9 cellular contexts compared by ENCODE assay signal in the genomic region with DNA sequence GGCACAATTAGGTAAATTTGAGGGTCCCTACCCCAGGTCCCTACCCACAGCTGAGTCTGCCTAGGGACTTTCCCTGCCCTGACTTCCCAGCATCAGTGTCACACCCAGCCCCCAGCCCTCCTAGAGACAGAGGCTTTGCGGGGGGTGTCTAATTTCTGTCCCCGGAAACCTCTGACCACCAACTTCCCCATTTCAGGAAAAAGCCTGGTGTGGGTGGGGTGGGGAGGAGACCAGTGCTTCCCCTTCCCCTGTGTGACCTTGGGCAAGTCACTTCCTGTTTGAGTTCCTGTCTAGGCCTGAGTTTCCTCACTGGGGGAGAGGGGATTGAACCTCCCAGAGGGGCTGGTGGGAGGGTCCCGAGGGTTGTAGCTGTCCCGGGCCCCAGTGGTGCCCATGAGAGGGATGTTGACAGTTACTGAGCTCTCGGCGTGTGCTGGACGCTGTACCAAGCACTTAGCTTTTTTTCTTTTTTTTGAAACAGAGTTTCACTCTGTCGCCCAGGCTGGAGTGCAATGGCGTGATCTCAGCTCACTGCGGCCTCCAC. TPM values are rescaled to one million over a fixed set of nuclear protein-coding genes. Genes with fewer than 3 reads are reported as not detected.
DNase-seq lines count a peak whose midpoint lies in the region; ATAC-seq and TF ChIP-seq lines count a peak whose summit lies in the region.
"Had no signal": no experiment of that assay in that cellular context is flagged by ENCODE, and none has a peak within 500 bp of the region (broad histone marks: within the 10 kb centered on the region; RNA-seq: fewer than 3 reads in every experiment).

No MANE protein-coding gene starts in this region.

- WGBS in mammary epithelial cell (ENCODE audit: low coverage, missing lambda C conversion rate), result 91% methylated on average over 7 of the region's 10 CpGs
- WGBS in liver, result 68% methylated on average over 10 of the region's 10 CpGs
- WGBS in aorta, 2 donors, result 86% methylated on average over 10 of the region's 10 CpGs

- H3K9me3 Mint-ChIP-seq in MCF 10A (ENCODE audit: unreplicated experiment) (no peaks in the 10 kb centered on the region), progenitor cell of endocrine pancreas (ENCODE audit: low read depth) (no peaks in the 10 kb centered on the region)

- H3K27ac Mint-ChIP-seq in MCF 10A (ENCODE audit: low read depth, unreplicated experiment) (peak overlapping the region; percentile 16), progenitor cell of endocrine pancreas (no peak overlapping the region)

- peaks cover 82% of the 10 kb centered on the region for H3K79me2 ChIP-seq in mammary epithelial cell (ENCODE audit: insufficient read depth, low read length)

- H3K27ac ChIP-seq in mammary epithelial cell (ENCODE audit: insufficient read depth, low read depth, low read length) (no peak overlapping the region), liver (ENCODE audit: low read depth in 1 of 2, low read length in 2 of 2) (peak overlapping the region; percentile 20 to 56), aorta (ENCODE audit: low read depth in 1 of 2, low read length in 2 of 2) (no peak overlapping the region)

- no peak overlapping the region for H3K4me3 ChIP-seq in mammary epithelial cell (replicated peaks in 1 of 3; ENCODE audit: insufficient read depth in 1 of 3, low read depth in 2 of 3, low read length in 3 of 3)
- H3K4me3 ChIP-seq in liver (ENCODE audit: low read depth in 1 of 3, low read length in 3 of 3), result no peak overlapping the region
- H3K4me3 ChIP-seq in aorta (ENCODE audit: low read length in 2 of 2), result no peak overlapping the region

- H3K36me3 ChIP-seq in mammary epithelial cell (ENCODE audit: insufficient read depth, low read length), result peaks cover 8% of the 10 kb centered on the region
- H3K36me3 ChIP-seq in liver (ENCODE audit: control insufficient read depth in 4 of 4, insufficient read depth in 3 of 4, low read depth in 1 of 4, low read length in 3 of 4), result peaks cover 5 to 16% (median 10%) of the 10 kb centered on the region in 4 donors
- H3K36me3 ChIP-seq in aorta (ENCODE audit: control insufficient read depth in 1 of 2, insufficient read depth in 2 of 2, low read length in 1 of 2), result peaks cover 0 to 6% of the 10 kb centered on the region in 2 donors

- POLR2A ChIA-PET in MCF 10A (lab: Yijun Ruan, JAX), result interaction anchor here (0.7 to 1.9 kb wide), 4 partner anchors 13 to 127 kb away, joined by 3 to 5 read pairs (median 4); no protein-coding TSS in a partner anchor

- H3K4me1 ChIP-seq in mammary epithelial cell (ENCODE audit: insufficient read depth, low read length) (peaks cover 17% of the 10 kb centered on the region), liver (ENCODE audit: control insufficient read depth in 4 of 4, insufficient read depth in 4 of 4, low read length in 3 of 4) (peaks cover 12 to 22% (median 18%) of the 10 kb centered on the region in 4 donors), aorta (ENCODE audit: control insufficient read depth in 1 of 2, insufficient read depth in 2 of 2, low read length in 2 of 2) (no peaks in the 10 kb centered on the region)

- H3K4me3 Mint-ChIP-seq in MCF 10A (ENCODE audit: unreplicated experiment) (no peak overlapping the region), progenitor cell of endocrine pancreas (ENCODE audit: low read depth) (no peak overlapping the region)

- BruUV-seq in MCF 10A (replicated peaks; lab: Mats Ljungman, UMichigan), result no TSS peak
- BruUV-seq in mammary epithelial cell (replicated peaks; lab: Mats Ljungman, UMichigan), result no TSS peak

- no peaks in the 10 kb centered on the region for H4K20me1 ChIP-seq in mammary epithelial cell (ENCODE audit: insufficient read depth, low read length)

- intact Hi-C loops in MCF 10A (cut with micrococcal nuclease) (no loop called here), mammary epithelial cell (cut with micrococcal nuclease) (no loop called here), aorta (cut with DNase I) (no loop called here)

- TF ChIP-seq RAD21 in liver (IDR thresholded peaks at IDR 0.05), result no peak

- no peak overlapping the region for H2AFZ ChIP-seq in mammary epithelial cell (ENCODE audit: low read depth, low read length)

- ATAC-seq in aorta (ENCODE audit: low FRiP score), result peak; percentile 47

- no peak overlapping the region for H3K4me2 ChIP-seq in mammary epithelial cell (ENCODE audit: insufficient read depth, low read depth, low read length)

- dilution Hi-C loops in mammary epithelial cell (cut with HindIII; ENCODE audit: low sequenced_read_pairs), result no loop called here

- in situ Hi-C loops in mammary epithelial cell (cut with MboI; ENCODE audit: low sequenced_read_pairs in 2 of 2), result no loop called here

- no peaks in the 10 kb centered on the region for H3K27me3 ChIP-seq in mammary epithelial cell (ENCODE audit: insufficient read depth, low read length)
- H3K27me3 ChIP-seq in liver (ENCODE audit: control insufficient read depth in 4 of 4, insufficient read depth in 4 of 4, low read length in 3 of 4), result no peaks in the 10 kb centered on the region
- H3K27me3 ChIP-seq in aorta (ENCODE audit: control insufficient read depth in 1 of 2, insufficient read depth in 2 of 2, low read length in 1 of 2), result no peaks in the 10 kb centered on the region

- H3K9me3 ChIP-seq in mammary epithelial cell (replicated peaks; ENCODE audit: insufficient read depth, low read length) (no peaks in the 10 kb centered on the region), liver (ENCODE audit: control insufficient read depth in 4 of 4, low read length in 3 of 4) (no peaks in the 10 kb centered on the region), aorta (ENCODE audit: control insufficient read depth, low read length) (no peaks in the 10 kb centered on the region)

- CTCF ChIA-PET in MCF 10A (lab: Yijun Ruan, JAX) (interaction anchor here (0.6 to 1.7 kb wide), 2 partner anchors 76 to 127 kb away, joined by 3 to 7 read pairs; no protein-coding TSS in a partner anchor), mammary epithelial cell (lab: Charles Lee; ENCODE audit: low non-redundant PET) (interaction anchor here (0.6 kb wide), 1 partner anchor 111 kb away, joined by 3 read pairs; no protein-coding TSS in a partner anchor)

- H3K9ac ChIP-seq in mammary epithelial cell (ENCODE audit: insufficient read depth, low read length) (no peak overlapping the region), liver (ENCODE audit: low read depth in 1 of 2, low read length in 2 of 2) (no peak overlapping the region)

- H3K4me1 Mint-ChIP-seq in MCF 10A (ENCODE audit: insufficient read depth, unreplicated experiment) (peaks cover 13% of the 10 kb centered on the region), progenitor cell of endocrine pancreas (ENCODE audit: low read depth) (peaks cover 4% of the 10 kb centered on the region)

- no peaks in the 10 kb centered on the region for H3K27me3 Mint-ChIP-seq in MCF 10A (ENCODE audit: insufficient read depth, unreplicated experiment)
- H3K27me3 Mint-ChIP-seq in progenitor cell of endocrine pancreas, result no peaks in the 10 kb centered on the region

- H3K36me3 Mint-ChIP-seq in MCF 10A (ENCODE audit: insufficient read depth, unreplicated experiment) (peaks cover 56% of the 10 kb centered on the region), progenitor cell of endocrine pancreas (ENCODE audit: insufficient read depth) (peaks cover 11% of the 10 kb centered on the region)

- TF ChIP-seq CTCF in MCF 10A (IDR thresholded peaks at IDR 0.05; ENCODE audit: unreplicated experiment) (no peak), mammary epithelial cell (conservative IDR thresholded peaks at IDR 0.05 in 1 of 2, IDR thresholded peaks at IDR 0.05 in 1 of 2; ENCODE audit: extremely low read depth in 1 of 2, insufficient read depth in 1 of 2, low read depth in 1 of 2, low read length in 2 of 2) (no peak), liver (IDR thresholded peaks at IDR 0.05; ENCODE audit: low read depth, low read length, missing input control) (no peak), progenitor cell of endocrine pancreas (IDR thresholded peaks at IDR 0.05; ENCODE audit: unreplicated experiment) (no peak)

- DNase-seq in MCF 10A (ENCODE audit: unreplicated experiment), result no peak
- no peak for DNase-seq in mammary epithelial cell
- peak; percentile 49 to 56 for DNase-seq in activated T-cell treated with anti-CD3 and anti-CD28 coated beads, Interleukin-2, amount 50 U/mL, for 48 hours
- peak in 1 of 2 donors; percentile 76 for DNase-seq in aorta
- no peak for DNase-seq in mesenteric fat pad (ENCODE audit: low spot score)
- DNase-seq in iPS-NIHi11 (ENCODE audit: low spot score), result no peak
- no peak for DNase-seq in progenitor cell of endocrine pancreas (ENCODE audit: low spot score, unreplicated experiment)
- DNase-seq: DMS153 had no signal

TF ChIP-seq in liver, 16 proteins besides CTCF, POLR2A, EP300 and RAD21 (continues in another document):
- TF ChIP-seq HNF4G (IDR thresholded peaks at IDR 0.05), result no peak

RNA-seq across cellular contexts. Expression of gene VASP, which starts 7.9 kb away (rescaled TPM):
- 168 and 178 TPM in 2 replicates for total RNA-seq in MCF 10A (2022)
- 100 to 1,000 TPM; 160 to 201 TPM for total RNA-seq in mammary epithelial cell
- polyA plus RNA-seq in mammary epithelial cell, result 93.9 TPM
- 122 TPM for polyA minus RNA-seq in mammary epithelial cell
- total RNA-seq in liver, result 10 to 100 TPM; 20.2 to 29.1 TPM
- 10 to 100 TPM in 1 of 2 donors, 1 to 10 TPM in 1; 7.3 to 25.3 TPM for polyA plus RNA-seq in liver
- total RNA-seq in aorta, result 100 to 1,000 TPM; 119 to 192 TPM
- polyA plus RNA-seq in aorta, result 10 to 100 TPM; 56.0 to 63.2 TPM
- 104 TPM for total RNA-seq in mesenteric fat pad
- 93.4 and 94.9 TPM in 2 replicates for total RNA-seq in progenitor cell of endocrine pancreas

RNA-seq across cellular contexts. Expression of gene PPM1N, which starts 16.9 kb away (rescaled TPM):
- total RNA-seq in MCF 10A (2022), result 0.33 and 0.42 TPM in 2 replicates
- total RNA-seq in mammary epithelial cell, result 1 to 10 TPM; 1.3 to 2.1 TPM
- 2.3 TPM for polyA plus RNA-seq in mammary epithelial cell
- not detected for polyA minus RNA-seq in mammary epithelial cell
- total RNA-seq in liver, result 1 to 10 TPM in 1 of 2 donors, under 1 TPM in 1; 0.17 to 1.5 TPM
- under 1 TPM; 0.45 to 0.49 TPM for polyA plus RNA-seq in liver
- total RNA-seq in aorta, result 1 to 10 TPM in 1 of 2 donors, under 1 TPM in 1; 0.88 to 2.5 TPM
- under 1 TPM in 1 of 2 donors, not detected in 1; 0.67 TPM for polyA plus RNA-seq in aorta
- 1.1 TPM for total RNA-seq in mesenteric fat pad
- 0.62 TPM in 1 of 2 replicates, not detected in the other for total RNA-seq in progenitor cell of endocrine pancreas

RNA-seq across cellular contexts. Expression of gene RTN2, which starts 18.3 kb away (rescaled TPM):
- total RNA-seq in MCF 10A (2022), result 3.5 and 5.1 TPM in 2 replicates
- 10 to 100 TPM; 11.0 to 16.9 TPM for total RNA-seq in mammary epithelial cell
- polyA plus RNA-seq in mammary epithelial cell, result 11.5 TPM
- 11.9 TPM for polyA minus RNA-seq in mammary epithelial cell
- 1 to 10 TPM; 1.0 to 1.6 TPM for total RNA-seq in liver
- 1 to 10 TPM; 1.3 to 3.5 TPM for polyA plus RNA-seq in liver
- total RNA-seq in aorta, result 10 to 100 TPM in 1 of 2 donors, 1 to 10 TPM in 1; 8.1 to 11.6 TPM
- 10 to 100 TPM in 1 of 2 donors, 1 to 10 TPM in 1; 7.0 to 13.1 TPM for polyA plus RNA-seq in aorta
- total RNA-seq in mesenteric fat pad, result 8.3 TPM
- 17.9 and 21.6 TPM in 2 replicates for total RNA-seq in progenitor cell of endocrine pancreas

RNA-seq across cellular contexts. Expression of gene FOSB, which starts 47.4 kb away (rescaled TPM):
- total RNA-seq in MCF 10A (2022), result 13.3 and 29.3 TPM in 2 replicates
- total RNA-seq in mammary epithelial cell, result 10 to 100 TPM in 1 of 2 donors, 1 to 10 TPM in 1; 1.8 to 49.1 TPM
- 2.6 TPM for polyA plus RNA-seq in mammary epithelial cell
- polyA minus RNA-seq in mammary epithelial cell, result 27.0 TPM
- 1 to 10 TPM in 1 of 2 donors, under 1 TPM in 1; 0.28 to 1.3 TPM for total RNA-seq in liver
- under 1 TPM; 0.18 to 0.51 TPM for polyA plus RNA-seq in liver
- 100 to 1,000 TPM in 1 of 2 donors, 1 to 10 TPM in 1; 3.1 to 754 TPM for total RNA-seq in aorta
- polyA plus RNA-seq in aorta, result 100 to 1,000 TPM in 1 of 2 donors, 10 to 100 TPM in 1; 18.4 to 105 TPM
- total RNA-seq in mesenteric fat pad, result 907 TPM
- total RNA-seq in progenitor cell of endocrine pancreas, result 5.3 and 7.3 TPM in 2 replicates

Comparison
In these comparisons a context has a peak if more than half of its experiments do, and no peak if none do; other contexts are left out.
1. DNase-seq: peak in activated T-cell treated with anti-CD3 and anti-CD28 coated beads, Interleukin-2, amount 50 U/mL, for 48 hours (2 of 2); none in MCF 10A (single experiment), mammary epithelial cell (single experiment), mesenteric fat pad (single experiment), iPS-NIHi11 (single experiment) and progenitor cell of endocrine pancreas (single experiment).
2. H3K27ac ChIP-seq: peak in liver (2 of 2); none in mammary epithelial cell (single experiment) and aorta (0 of 2).